3 cellular contexts compared by ENCODE assay signal in the genomic region with DNA sequence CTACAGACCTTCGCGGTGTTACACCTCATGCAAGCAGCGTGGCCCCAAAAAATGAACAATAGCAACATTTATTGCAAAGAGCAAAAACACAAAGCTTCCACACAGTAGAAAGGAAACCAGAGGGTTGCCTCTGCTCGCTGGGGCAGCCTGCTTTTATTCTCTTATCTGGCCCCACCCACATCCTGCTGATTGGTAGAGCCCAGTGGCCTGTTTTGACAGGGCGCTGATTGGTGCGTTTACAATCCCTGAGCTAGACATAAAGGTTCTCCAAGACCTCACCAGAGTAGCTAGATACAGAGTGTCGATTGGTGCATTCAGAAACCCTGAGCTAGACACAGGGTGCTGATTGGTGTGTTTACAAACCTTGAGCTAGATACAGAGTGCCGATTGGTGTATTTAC. TPM values are rescaled to one million over a fixed set of nuclear protein-coding genes. Genes with fewer than 3 reads are reported as not detected.
"Had no signal": no experiment of that assay in that cellular context is flagged by ENCODE, and none has a peak within 500 bp of the region (broad histone marks: within the 10 kb centered on the region; RNA-seq: fewer than 3 reads in every experiment).

No MANE protein-coding gene starts in this region.

RNA-seq across cellular contexts. Expression of a gene that starts 52.8 kb away (rescaled TPM):
- total RNA-seq: naive thymus-derived CD4-positive, alpha-beta T cell; naive thymus-derived CD8-positive, alpha-beta T cell; natural killer cell treated with Interleukin-12 subunit alpha and Interleukin-12 subunit beta and Interleukin-15 and Interleukin-18, amount 100 ng/mL, for 72 hours had no signal
- polyA plus RNA-seq: naive thymus-derived CD4-positive, alpha-beta T cell; naive thymus-derived CD8-positive, alpha-beta T cell had no signal
